In the genomic region with DNA sequence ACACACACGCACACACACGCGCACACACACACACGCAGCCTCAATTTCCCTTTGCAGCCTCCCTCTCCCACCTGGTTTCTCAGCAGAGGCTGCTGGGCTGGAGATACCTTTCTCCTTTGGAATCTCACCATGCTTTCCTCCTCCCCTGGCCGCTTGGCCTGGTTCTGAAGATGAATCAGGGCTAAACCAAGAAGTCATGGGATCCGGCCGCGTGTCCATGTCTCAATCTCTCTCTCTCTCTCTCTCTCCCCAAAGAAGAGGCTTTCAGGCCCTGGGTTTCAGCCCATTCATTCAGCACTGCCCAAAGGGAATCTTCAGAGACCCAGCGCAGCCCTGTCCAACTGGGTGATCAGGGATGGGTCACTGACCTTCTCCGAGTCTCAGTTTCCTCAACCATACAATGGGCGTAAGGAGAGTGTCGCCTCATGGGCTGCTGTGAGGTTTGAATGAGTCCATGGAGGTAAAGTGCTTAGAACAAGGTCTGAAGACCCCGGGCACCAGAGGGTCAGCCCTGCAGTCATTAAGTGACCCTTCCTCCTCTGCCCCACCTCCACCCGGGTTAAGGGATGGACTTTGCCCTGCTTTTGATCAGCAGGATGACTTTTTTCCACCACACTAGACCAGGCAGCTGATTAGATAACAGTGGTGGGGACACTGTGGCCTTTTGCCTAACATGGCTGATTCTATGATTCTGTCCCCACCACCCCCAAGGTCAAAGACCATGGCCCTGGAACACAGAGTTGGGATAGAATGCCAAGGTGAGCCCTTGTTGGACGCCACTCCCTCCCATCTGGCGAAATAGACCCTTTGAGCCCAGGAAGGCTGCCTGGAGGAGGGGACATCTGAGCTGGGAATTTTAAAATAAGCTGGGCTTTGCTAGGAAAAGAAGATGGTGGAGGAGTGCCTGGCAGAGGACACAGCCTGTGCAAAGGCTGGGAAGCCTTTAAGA, we compare ENCODE assay signal across 1 cellular context.
TF ChIP-seq lines count a peak whose summit lies in the region.

No MANE protein-coding gene starts in this region.

TF ChIP-seq in HepG2, 621 proteins besides CTCF, POLR2A, EP300 and RAD21 (continued from another document and continues in another):
- TF ChIP-seq, protein P1, sequence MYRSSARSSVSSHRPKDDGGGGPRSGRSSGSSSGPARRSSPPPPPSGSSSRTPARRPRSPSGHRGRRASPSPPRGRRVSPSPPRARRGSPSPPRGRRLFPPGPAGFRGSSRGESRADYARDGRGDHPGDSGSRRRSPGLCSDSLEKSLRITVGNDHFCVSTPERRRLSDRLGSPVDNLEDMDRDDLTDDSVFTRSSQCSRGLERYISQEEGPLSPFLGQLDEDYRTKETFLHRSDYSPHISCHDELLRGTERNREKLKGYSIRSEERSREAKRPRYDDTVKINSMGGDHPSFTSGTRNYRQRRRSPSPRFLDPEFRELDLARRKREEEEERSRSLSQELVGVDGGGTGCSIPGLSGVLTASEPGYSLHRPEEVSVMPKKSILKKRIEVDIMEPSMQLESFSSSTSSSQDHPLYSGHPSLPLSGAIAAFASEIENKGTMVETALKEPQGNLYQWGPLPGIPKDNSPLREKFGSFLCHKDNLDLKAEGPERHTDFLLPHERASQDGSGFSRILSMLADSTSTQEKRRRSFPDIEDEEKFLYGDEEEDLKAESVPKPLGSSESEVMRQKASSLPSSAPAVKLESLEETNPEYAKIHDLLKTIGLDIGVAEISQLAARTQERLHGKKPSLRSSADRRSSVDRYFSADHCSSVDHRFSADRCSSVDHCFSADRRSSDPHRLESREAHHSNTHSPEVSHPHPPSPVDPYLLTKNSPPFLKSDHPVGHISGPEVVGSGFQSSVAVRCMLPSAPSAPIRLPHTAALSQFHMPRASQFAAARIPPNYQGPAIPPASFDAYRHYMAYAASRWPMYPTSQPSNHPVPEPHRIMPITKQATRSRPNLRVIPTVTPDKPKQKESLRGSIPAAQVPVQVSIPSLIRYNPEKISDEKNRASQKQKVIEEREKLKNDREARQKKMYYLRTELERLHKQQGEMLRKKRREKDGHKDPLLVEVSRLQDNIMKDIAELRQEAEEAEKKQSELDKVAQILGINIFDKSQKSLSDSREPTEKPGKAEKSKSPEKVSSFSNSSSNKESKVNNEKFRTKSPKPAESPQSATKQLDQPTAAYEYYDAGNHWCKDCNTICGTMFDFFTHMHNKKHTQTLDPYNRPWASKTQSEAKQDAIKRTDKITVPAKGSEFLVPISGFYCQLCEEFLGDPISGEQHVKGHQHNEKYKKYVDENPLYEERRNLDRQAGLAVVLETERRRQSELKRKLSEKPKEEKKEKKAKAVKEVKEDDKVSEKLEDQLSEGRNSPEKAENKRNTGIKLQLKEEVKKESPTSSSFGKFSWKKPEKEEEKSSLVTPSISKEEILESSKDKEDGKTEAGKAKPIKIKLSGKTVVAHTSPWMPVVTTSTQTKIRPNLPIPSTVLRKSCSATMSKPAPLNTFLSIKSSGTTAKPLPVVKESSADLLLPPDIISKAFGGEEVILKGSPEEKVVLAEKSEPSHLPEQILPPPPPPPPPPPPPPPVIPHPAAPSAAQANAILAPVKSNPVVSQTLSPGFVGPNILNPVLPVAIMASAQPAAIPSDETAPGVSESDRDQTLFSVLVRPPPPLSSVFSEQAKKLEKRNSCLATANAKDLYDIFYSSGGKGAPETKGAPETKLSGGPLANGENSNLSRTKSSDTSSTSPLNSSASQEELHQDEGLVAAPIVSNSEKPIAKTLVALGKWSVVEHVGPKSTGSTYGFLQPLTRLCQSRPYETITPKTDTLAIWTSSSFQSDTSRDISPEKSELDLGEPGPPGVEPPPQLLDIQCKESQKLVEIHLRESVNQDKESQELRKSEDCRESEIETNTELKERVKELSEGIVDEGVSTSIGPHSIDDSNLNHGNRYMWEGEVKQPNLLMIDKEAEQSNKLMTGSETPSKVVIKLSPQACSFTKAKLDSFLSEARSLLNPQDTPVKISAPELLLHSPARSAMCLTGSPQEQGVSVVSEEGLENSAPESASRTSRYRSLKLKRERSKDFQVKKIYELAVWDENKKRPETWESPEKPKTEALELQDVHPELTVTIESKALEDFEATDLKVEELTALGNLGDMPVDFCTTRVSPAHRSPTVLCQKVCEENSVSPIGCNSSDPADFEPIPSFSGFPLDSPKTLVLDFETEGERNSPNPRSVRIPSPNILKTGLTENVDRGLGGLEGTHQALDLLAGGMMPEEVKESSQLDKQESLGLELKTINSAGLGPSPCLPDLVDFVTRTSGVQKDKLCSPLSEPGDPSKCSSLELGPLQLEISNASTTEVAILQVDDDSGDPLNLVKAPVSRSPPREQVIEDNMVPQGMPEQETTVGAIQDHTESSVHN (CRISPR knock-in tag; IDR thresholded peaks at IDR 0.05), result peak; percentile 73; the same call in 1 of the 2 replicates
- TF ChIP-seq SALL2 (CRISPR knock-in tag; IDR thresholded peaks at IDR 0.05), result peak; percentile 52; the same call in 1 of the 2 replicates
- TF ChIP-seq, protein P2, sequence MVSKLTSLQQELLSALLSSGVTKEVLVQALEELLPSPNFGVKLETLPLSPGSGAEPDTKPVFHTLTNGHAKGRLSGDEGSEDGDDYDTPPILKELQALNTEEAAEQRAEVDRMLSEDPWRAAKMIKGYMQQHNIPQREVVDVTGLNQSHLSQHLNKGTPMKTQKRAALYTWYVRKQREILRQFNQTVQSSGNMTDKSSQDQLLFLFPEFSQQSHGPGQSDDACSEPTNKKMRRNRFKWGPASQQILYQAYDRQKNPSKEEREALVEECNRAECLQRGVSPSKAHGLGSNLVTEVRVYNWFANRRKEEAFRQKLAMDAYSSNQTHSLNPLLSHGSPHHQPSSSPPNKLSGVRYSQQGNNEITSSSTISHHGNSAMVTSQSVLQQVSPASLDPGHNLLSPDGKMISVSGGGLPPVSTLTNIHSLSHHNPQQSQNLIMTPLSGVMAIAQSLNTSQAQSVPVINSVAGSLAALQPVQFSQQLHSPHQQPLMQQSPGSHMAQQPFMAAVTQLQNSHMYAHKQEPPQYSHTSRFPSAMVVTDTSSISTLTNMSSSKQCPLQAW (CRISPR knock-in tag; IDR thresholded peaks at IDR 0.05), result peak; percentile 98
- TF ChIP-seq ZNF260 (CRISPR knock-in tag; IDR thresholded peaks at IDR 0.05; ENCODE audit: borderline replicate concordance, low read depth), result no peak
- no peak for TF ChIP-seq TSC22D2 (CRISPR knock-in tag; IDR thresholded peaks at IDR 0.05; ENCODE audit: borderline replicate concordance)
- no peak for TF ChIP-seq PAX8 (CRISPR knock-in tag; IDR thresholded peaks at IDR 0.05; ENCODE audit: borderline replicate concordance)
- TF ChIP-seq ZNF564 (CRISPR knock-in tag; IDR thresholded peaks at IDR 0.05), result no peak
- TF ChIP-seq POLR2AphosphoS2 (IDR thresholded peaks at IDR 0.05; ENCODE audit: low read depth, low read length), result no peak
- TF ChIP-seq ATF1 (CRISPR knock-in tag; IDR thresholded peaks at IDR 0.05), result 0 out of 2 replicates have a peak, but pooled peaks have one; percentile 18
- peak; percentile 79; the same call in 1 of the 2 replicates for TF ChIP-seq MAZ (IDR thresholded peaks at IDR 0.05; ENCODE audit: borderline replicate concordance, low read depth, low read length)
- TF ChIP-seq MAZ (CRISPR knock-in tag; IDR thresholded peaks at IDR 0.05; ENCODE audit: low read depth), result peak; percentile 54; the same call in 1 of the 2 replicates
- no peak for TF ChIP-seq ATRX (CRISPR knock-in tag; IDR thresholded peaks at IDR 0.05; ENCODE audit: borderline replicate concordance)
- TF ChIP-seq SETDB1 (CRISPR knock-in tag; IDR thresholded peaks at IDR 0.05; ENCODE audit: borderline replicate concordance), result no peak
- TF ChIP-seq ZNF430 (CRISPR knock-in tag; IDR thresholded peaks at IDR 0.05), result 0 out of 2 replicates have a peak, but pooled peaks have one; percentile 71
- TF ChIP-seq NCOA2 (CRISPR knock-in tag; IDR thresholded peaks at IDR 0.05), result peak; percentile 92
- TF ChIP-seq ZNF232 (CRISPR knock-in tag; IDR thresholded peaks at IDR 0.05; ENCODE audit: borderline replicate concordance), result no peak
- TF ChIP-seq AHR (CRISPR knock-in tag; IDR thresholded peaks at IDR 0.05), result no peak
- TF ChIP-seq CCDC6 (CRISPR knock-in tag; IDR thresholded peaks at IDR 0.05), result peak; percentile 63; the same call in 1 of the 2 replicates
- no peak for TF ChIP-seq PHB2 (IDR thresholded peaks at IDR 0.05; ENCODE audit: partially characterized antibody)
- 0 out of 2 replicates have a peak, but pooled peaks have one; percentile 81 for TF ChIP-seq SMAD1 (CRISPR knock-in tag; IDR thresholded peaks at IDR 0.05; ENCODE audit: borderline replicate concordance, low read depth)
- TF ChIP-seq, protein P3, sequence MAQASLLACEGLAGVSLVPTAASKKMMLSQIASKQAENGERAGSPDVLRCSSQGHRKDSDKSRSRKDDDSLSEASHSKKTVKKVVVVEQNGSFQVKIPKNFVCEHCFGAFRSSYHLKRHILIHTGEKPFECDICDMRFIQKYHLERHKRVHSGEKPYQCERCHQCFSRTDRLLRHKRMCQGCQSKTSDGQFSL (CRISPR knock-in tag; IDR thresholded peaks at IDR 0.05), result peak; percentile 65; the same call in 1 of the 2 replicates
- TF ChIP-seq, protein P4, sequence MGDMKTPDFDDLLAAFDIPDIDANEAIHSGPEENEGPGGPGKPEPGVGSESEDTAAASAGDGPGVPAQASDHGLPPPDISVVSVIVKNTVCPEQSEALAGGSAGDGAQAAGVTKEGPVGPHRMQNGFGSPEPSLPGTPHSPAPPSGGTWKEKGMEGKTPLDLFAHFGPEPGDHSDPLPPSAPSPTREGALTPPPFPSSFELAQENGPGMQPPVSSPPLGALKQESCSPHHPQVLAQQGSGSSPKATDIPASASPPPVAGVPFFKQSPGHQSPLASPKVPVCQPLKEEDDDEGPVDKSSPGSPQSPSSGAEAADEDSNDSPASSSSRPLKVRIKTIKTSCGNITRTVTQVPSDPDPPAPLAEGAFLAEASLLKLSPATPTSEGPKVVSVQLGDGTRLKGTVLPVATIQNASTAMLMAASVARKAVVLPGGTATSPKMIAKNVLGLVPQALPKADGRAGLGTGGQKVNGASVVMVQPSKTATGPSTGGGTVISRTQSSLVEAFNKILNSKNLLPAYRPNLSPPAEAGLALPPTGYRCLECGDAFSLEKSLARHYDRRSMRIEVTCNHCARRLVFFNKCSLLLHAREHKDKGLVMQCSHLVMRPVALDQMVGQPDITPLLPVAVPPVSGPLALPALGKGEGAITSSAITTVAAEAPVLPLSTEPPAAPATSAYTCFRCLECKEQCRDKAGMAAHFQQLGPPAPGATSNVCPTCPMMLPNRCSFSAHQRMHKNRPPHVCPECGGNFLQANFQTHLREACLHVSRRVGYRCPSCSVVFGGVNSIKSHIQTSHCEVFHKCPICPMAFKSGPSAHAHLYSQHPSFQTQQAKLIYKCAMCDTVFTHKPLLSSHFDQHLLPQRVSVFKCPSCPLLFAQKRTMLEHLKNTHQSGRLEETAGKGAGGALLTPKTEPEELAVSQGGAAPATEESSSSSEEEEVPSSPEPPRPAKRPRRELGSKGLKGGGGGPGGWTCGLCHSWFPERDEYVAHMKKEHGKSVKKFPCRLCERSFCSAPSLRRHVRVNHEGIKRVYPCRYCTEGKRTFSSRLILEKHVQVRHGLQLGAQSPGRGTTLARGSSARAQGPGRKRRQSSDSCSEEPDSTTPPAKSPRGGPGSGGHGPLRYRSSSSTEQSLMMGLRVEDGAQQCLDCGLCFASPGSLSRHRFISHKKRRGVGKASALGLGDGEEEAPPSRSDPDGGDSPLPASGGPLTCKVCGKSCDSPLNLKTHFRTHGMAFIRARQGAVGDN (CRISPR knock-in tag; IDR thresholded peaks at IDR 0.05), result peak; percentile 79
- TF ChIP-seq, protein P5, sequence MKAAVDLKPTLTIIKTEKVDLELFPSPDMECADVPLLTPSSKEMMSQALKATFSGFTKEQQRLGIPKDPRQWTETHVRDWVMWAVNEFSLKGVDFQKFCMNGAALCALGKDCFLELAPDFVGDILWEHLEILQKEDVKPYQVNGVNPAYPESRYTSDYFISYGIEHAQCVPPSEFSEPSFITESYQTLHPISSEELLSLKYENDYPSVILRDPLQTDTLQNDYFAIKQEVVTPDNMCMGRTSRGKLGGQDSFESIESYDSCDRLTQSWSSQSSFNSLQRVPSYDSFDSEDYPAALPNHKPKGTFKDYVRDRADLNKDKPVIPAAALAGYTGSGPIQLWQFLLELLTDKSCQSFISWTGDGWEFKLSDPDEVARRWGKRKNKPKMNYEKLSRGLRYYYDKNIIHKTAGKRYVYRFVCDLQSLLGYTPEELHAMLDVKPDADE (CRISPR knock-in tag; IDR thresholded peaks at IDR 0.05), result no peak
- TF ChIP-seq, protein P6, sequence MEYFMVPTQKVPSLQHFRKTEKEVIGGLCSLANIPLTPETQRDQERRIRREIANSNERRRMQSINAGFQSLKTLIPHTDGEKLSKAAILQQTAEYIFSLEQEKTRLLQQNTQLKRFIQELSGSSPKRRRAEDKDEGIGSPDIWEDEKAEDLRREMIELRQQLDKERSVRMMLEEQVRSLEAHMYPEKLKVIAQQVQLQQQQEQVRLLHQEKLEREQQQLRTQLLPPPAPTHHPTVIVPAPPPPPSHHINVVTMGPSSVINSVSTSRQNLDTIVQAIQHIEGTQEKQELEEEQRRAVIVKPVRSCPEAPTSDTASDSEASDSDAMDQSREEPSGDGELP (IDR thresholded peaks at IDR 0.05; ENCODE audit: borderline replicate concordance, low read depth), result peak; percentile 94
- TF ChIP-seq ZBTB38 (CRISPR knock-in tag; IDR thresholded peaks at IDR 0.05), result peak; percentile 74
- TF ChIP-seq ZBTB7B (CRISPR knock-in tag; IDR thresholded peaks at IDR 0.05), result peak; percentile 94
- no peak for TF ChIP-seq TCF7L2 (IDR thresholded peaks at IDR 0.05; ENCODE audit: low read depth, low read length)
- TF ChIP-seq CREM (IDR thresholded peaks at IDR 0.05), result peak; percentile 84
- TF ChIP-seq CREM (CRISPR knock-in tag; IDR thresholded peaks at IDR 0.05), result no peak
- TF ChIP-seq, protein P7, sequence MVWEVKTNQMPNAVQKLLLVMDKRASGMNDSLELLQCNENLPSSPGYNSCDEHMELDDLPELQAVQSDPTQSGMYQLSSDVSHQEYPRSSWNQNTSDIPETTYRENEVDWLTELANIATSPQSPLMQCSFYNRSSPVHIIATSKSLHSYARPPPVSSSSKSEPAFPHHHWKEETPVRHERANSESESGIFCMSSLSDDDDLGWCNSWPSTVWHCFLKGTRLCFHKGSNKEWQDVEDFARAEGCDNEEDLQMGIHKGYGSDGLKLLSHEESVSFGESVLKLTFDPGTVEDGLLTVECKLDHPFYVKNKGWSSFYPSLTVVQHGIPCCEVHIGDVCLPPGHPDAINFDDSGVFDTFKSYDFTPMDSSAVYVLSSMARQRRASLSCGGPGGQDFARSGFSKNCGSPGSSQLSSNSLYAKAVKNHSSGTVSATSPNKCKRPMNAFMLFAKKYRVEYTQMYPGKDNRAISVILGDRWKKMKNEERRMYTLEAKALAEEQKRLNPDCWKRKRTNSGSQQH (CRISPR knock-in tag; IDR thresholded peaks at IDR 0.05; ENCODE audit: low read depth), result no peak; the same call in 1 of the 2 replicates
- TF ChIP-seq, protein P8, sequence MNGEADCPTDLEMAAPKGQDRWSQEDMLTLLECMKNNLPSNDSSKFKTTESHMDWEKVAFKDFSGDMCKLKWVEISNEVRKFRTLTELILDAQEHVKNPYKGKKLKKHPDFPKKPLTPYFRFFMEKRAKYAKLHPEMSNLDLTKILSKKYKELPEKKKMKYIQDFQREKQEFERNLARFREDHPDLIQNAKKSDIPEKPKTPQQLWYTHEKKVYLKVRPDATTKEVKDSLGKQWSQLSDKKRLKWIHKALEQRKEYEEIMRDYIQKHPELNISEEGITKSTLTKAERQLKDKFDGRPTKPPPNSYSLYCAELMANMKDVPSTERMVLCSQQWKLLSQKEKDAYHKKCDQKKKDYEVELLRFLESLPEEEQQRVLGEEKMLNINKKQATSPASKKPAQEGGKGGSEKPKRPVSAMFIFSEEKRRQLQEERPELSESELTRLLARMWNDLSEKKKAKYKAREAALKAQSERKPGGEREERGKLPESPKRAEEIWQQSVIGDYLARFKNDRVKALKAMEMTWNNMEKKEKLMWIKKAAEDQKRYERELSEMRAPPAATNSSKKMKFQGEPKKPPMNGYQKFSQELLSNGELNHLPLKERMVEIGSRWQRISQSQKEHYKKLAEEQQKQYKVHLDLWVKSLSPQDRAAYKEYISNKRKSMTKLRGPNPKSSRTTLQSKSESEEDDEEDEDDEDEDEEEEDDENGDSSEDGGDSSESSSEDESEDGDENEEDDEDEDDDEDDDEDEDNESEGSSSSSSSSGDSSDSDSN (CRISPR knock-in tag; IDR thresholded peaks at IDR 0.05), result peak; percentile 56; the same call in 1 of the 2 replicates
- TF ChIP-seq SMARCC2 (IDR thresholded peaks at IDR 0.05), result no peak
- no peak for TF ChIP-seq AKAP8 (CRISPR knock-in tag; IDR thresholded peaks at IDR 0.05)
